ENCODE assay signal across 10 cellular contexts in genomic region chr5:835933-836612, GRCh38. TPM values are rescaled to one million over a fixed set of nuclear protein-coding genes. Genes with fewer than 3 reads are reported as not detected.
A peak's percentile ranks its signal among the peaks of the same experiment; 100 is the strongest.
DNase-seq lines count a peak whose midpoint lies in the region; ATAC-seq, FAIRE-seq and TF ChIP-seq lines count a peak whose summit lies in the region.
"Not testable (repeated sequence)": the region's sequence is repeated elsewhere in the genome, so short reads cannot be mapped to it uniquely, and the experiment has no call there.
"Had no signal": no experiment of that assay in that cellular context is flagged by ENCODE, and none has a peak within 500 bp of the region (broad histone marks: within the 10 kb centered on the region; RNA-seq: fewer than 3 reads in every experiment).

No MANE protein-coding gene starts in this region.

- TF ChIP-seq RAD21 in K562 (CRISPR knock-in tag; conservative IDR thresholded peaks at IDR 0.05 in 1 of 2, IDR thresholded peaks at IDR 0.05 in 1 of 2) = 0 out of 4 replicates have a peak, but pooled peaks of 1 of the 2 experiments have one; percentile 10

- 2% methylated on average over 7 of the region's 7 CpGs for WGBS in K562 (ENCODE audit: insufficient coverage, low coverage, missing lambda C conversion rate)
- 39 to 49% (median 44%) methylated on average over 7 of the region's 7 CpGs for WGBS in heart left ventricle, 4 donors

- H3K4me1 ChIP-seq in RWPE2 (ENCODE audit: insufficient read depth, poor library complexity, severe bottlenecking); K562 (replicated peaks in 1 of 2; ENCODE audit: control insufficient read depth in 2 of 2, insufficient read depth in 2 of 2, low read length in 2 of 2); heart left ventricle; osteoblast (ENCODE audit: insufficient read depth, low read length): not testable (repeated sequence)

- POLR2A ChIA-PET in K562 (lab: Yijun Ruan, JAX) = not testable (repeated sequence)

- not testable (repeated sequence) for BruUV-seq in K562 (replicated peaks; lab: Mats Ljungman, UMichigan)

- H3K9ac ChIP-seq in K562 (ENCODE audit: insufficient read depth in 1 of 2, low read depth in 2 of 2, low read length in 2 of 2) = not testable (repeated sequence)

- intact Hi-C loops in K562 (cut with micrococcal nuclease); heart left ventricle (cut with DNase I); left colon (cut with DNase I, micrococcal nuclease): not testable (repeated sequence)

- not testable (repeated sequence) for H3K9me1 ChIP-seq in K562 (ENCODE audit: control insufficient read depth, insufficient read depth, low read length)

- in situ Hi-C loops in K562 (cut with MboI) = not testable (repeated sequence)

- H3K27me3 ChIP-seq in RWPE2 (ENCODE audit: insufficient read depth, poor library complexity, severe bottlenecking); K562 (ENCODE audit: control insufficient read depth in 2 of 2, insufficient read depth in 2 of 2, low read length in 2 of 2); heart left ventricle; osteoblast (ENCODE audit: insufficient read depth, low read length): not testable (repeated sequence)

- TF ChIP-seq POLR2A in K562 (conservative IDR thresholded peaks at IDR 0.05); heart left ventricle (IDR thresholded peaks at IDR 0.05): not testable (repeated sequence)

- not testable (repeated sequence) for H3K36me3 ChIP-seq in RWPE2 (ENCODE audit: low read depth); K562 (ENCODE audit: control insufficient read depth, insufficient read depth, low read length); heart left ventricle; osteoblast (ENCODE audit: insufficient read depth, low read length)

- ATAC-seq in RWPE2 (ENCODE audit: low read depth) = not testable (repeated sequence)
- ATAC-seq in K562 (peak; percentile 62), heart left ventricle (peak in 3 of 4 donors; percentile 29 to 76 (median 62)), left colon (peak; percentile 28)

- not testable (repeated sequence) for H3K9me3 ChIP-seq in RWPE2 (ENCODE audit: severe bottlenecking); K562 (replicated peaks; ENCODE audit: control insufficient read depth, insufficient read depth, low read depth, low read length); heart left ventricle; osteoblast (ENCODE audit: low read depth, low read length)

- not testable (repeated sequence) for H2AFZ ChIP-seq in K562 (ENCODE audit: low read depth, low read length); osteoblast (ENCODE audit: low read length)

- not testable (repeated sequence) for TF ChIP-seq CTCF in C4-2B (conservative IDR thresholded peaks at IDR 0.05); RWPE2 (IDR thresholded peaks at IDR 0.05; ENCODE audit: poor library complexity, severe bottlenecking); VCaP (conservative IDR thresholded peaks at IDR 0.05); K562 (IDR thresholded peaks at IDR 0.05 in 2 of 3, conservative IDR thresholded peaks at IDR 0.05 in 1 of 3; ENCODE audit: insufficient read depth in 2 of 3, low read depth in 1 of 3, low read length in 3 of 3); heart left ventricle (IDR thresholded peaks at IDR 0.05); osteoblast (IDR thresholded peaks at IDR 0.05; ENCODE audit: extremely low read depth, low read depth, low read length)

- not testable (repeated sequence) for H4K20me1 ChIP-seq in K562 (replicated peaks; ENCODE audit: control insufficient read depth, insufficient read depth, low read length); osteoblast (ENCODE audit: insufficient read depth, low read length)

- H3K27ac ChIP-seq in C4-2B = peak overlapping the region; percentile 31; the same call in 1 of the 2 replicates
- H3K27ac ChIP-seq in RWPE2 (ENCODE audit: poor library complexity, severe bottlenecking); K562 (ENCODE audit: extremely low read depth, low read depth, low read length); osteoblast (ENCODE audit: low read depth, low read length): not testable (repeated sequence)
- H3K27ac ChIP-seq in VCaP = peak overlapping the region; percentile 56; the same call in 1 of the 2 replicates
- peak overlapping the region in 1 of 12 donors; percentile 34 for H3K27ac ChIP-seq in heart left ventricle

- TF ChIP-seq EP300 in K562 (IDR thresholded peaks at IDR 0.05; ENCODE audit: low read length) = not testable (repeated sequence)

- CTCF ChIA-PET in K562 (lab: Yijun Ruan, JAX; ENCODE audit: low intra/inter-chr PET ratio) = not testable (repeated sequence)

- FAIRE-seq in K562 (lab: Jason Lieb, UNC) = peak; percentile 32

- not testable (repeated sequence) for H3K4me3 ChIP-seq in RWPE2 (ENCODE audit: severe bottlenecking); K562; heart left ventricle; osteoblast (ENCODE audit: insufficient read depth, low read length)

- DNase-seq in RWPE2 (ENCODE audit: low spot score) (peak; percentile 13), K562 (ENCODE audit: extremely low read depth in 1 of 4, low spot score in 3 of 4) (peak in 3 of 4 experiments; percentile 35 to 52 (median 49)), heart left ventricle (peak in 1 of 5 donors; percentile 14), osteoblast (ENCODE audit: insufficient read length, low spot score, missing footprints) (peak; percentile 11)
- not testable (repeated sequence) for DNase-seq in left colon
- DNase-seq in stimulated activated CD8-positive, alpha-beta memory T cell treated with anti-CD3 and anti-CD28 coated beads, Interleukin-4, amount 100 ng/mL, for 48 hours = peak; percentile 9

- not testable (repeated sequence) for H3K4me2 ChIP-seq in K562 (ENCODE audit: insufficient read depth, low read length); osteoblast (ENCODE audit: insufficient read depth, low read length)

- not testable (repeated sequence) for H3K79me2 ChIP-seq in K562 (ENCODE audit: control insufficient read depth, insufficient read depth, low read length); osteoblast (ENCODE audit: insufficient read depth, low read length)

RNA-seq across cellular contexts. Expression of gene ZDHHC11, which starts 14.7 kb away (rescaled TPM):
- 13.2 and 31.1 TPM in 2 replicates for total RNA-seq in K562 (2011; cell fraction: chromatin; rRNA removed; ENCODE audit: low replicate concordance)
- total RNA-seq in K562 (2011; cell fraction: nucleolus; rRNA removed) = 14.7 and 17.7 TPM in 2 replicates
- 11.8 and 18.1 TPM in 2 replicates for total RNA-seq in K562 (2011; cell fraction: nucleoplasm; rRNA removed)
- total RNA-seq in K562 (2014; rRNA removed) = 0.20 and 1.5 TPM in 2 replicates
- total RNA-seq in K562 (2014; rRNA removed; fragmentation: Illumina TruSeq; extraction: Trizol) = 0.40 and 0.45 TPM in 2 replicates
- 0.29 and 0.30 TPM in 2 replicates for total RNA-seq in K562 (2015; rRNA removed; fragmentation: Illumina TruSeq; extraction: Trizol)
- total RNA-seq in K562 (2021) = 2.2 and 2.3 TPM in 2 replicates
- 0.99 and 1.2 TPM in 2 replicates for polyA plus RNA-seq in K562 (2011; rRNA removed)
- 0.52 and 1.3 TPM in 2 replicates for polyA plus RNA-seq in K562 (2011; cell fraction: cytosol; rRNA removed)
- 6.0 and 14.9 TPM in 2 replicates for polyA plus RNA-seq in K562 (2011; cell fraction: nucleus; rRNA removed)
- 1.5 and 6.1 TPM in 2 replicates for polyA plus RNA-seq in K562 (2012)
- 0.52 and 1.4 TPM in 2 replicates for polyA plus RNA-seq in K562 (2014; fragmentation: Illumina TruSeq; extraction: Trizol)
- polyA plus RNA-seq in K562 (2014; fragmentation: Nextera tagmentation; extraction: Ambion mirVana) = under 1 TPM; 0.07 to 0.21 TPM
- polyA plus RNA-seq in K562 (2014; rRNA removed) = 0.97 and 1.4 TPM in 2 replicates
- 0.81 and 1.1 TPM in 2 replicates for polyA minus RNA-seq in K562 (2011; rRNA and poly(A)+ RNA removed)
- 1.3 and 1.4 TPM in 2 replicates for polyA minus RNA-seq in K562 (2011; cell fraction: cytosol; rRNA and poly(A)+ RNA removed)
- polyA minus RNA-seq in K562 (2011; cell fraction: nucleus; rRNA and poly(A)+ RNA removed) = 2.3 and 4.4 TPM in 2 replicates
- total RNA-seq in heart left ventricle = 10 to 100 TPM in 6 of 9 donors, 1 to 10 TPM in 3; 6.6 to 25.0 (median 10.8) TPM
- polyA plus RNA-seq in heart left ventricle = 10 to 100 TPM in 1 of 2 donors, 1 to 10 TPM in 1; 6.3 to 12.5 TPM
- total RNA-seq in left colon = 10 to 100 TPM in 1 of 2 donors, 1 to 10 TPM in 1; 2.7 to 27.8 TPM
- 1.2 and 1.8 TPM in 2 replicates for total RNA-seq in osteoblast
- polyA plus RNA-seq: CD8-positive, alpha-beta memory T cell had no signal

RNA-seq across cellular contexts. Expression of gene ZDHHC11B, which starts 51.5 kb away (rescaled TPM):
- total RNA-seq in K562 (2011; cell fraction: chromatin; rRNA removed; ENCODE audit: low replicate concordance) = 0.90 TPM in 1 of 2 replicates, not detected in the other
- 0.26 TPM in 1 of 2 replicates, not detected in the other for total RNA-seq in K562 (2011; cell fraction: nucleolus; rRNA removed)
- total RNA-seq in K562 (2011; cell fraction: nucleoplasm; rRNA removed) = not detected in 2 replicates
- 0.12 and 0.23 TPM in 2 replicates for total RNA-seq in K562 (2014; rRNA removed)
- total RNA-seq in K562 (2014; rRNA removed; fragmentation: Illumina TruSeq; extraction: Trizol) = 0.15 and 0.22 TPM in 2 replicates
- total RNA-seq in K562 (2015; rRNA removed; fragmentation: Illumina TruSeq; extraction: Trizol) = 0.30 TPM in 1 of 2 replicates, not detected in the other
- total RNA-seq in K562 (2021) = 0.16 TPM in 1 of 2 replicates, not detected in the other
- polyA plus RNA-seq in K562 (2011; rRNA removed) = 0.08 and 0.21 TPM in 2 replicates
- polyA plus RNA-seq in K562 (2011; cell fraction: cytosol; rRNA removed) = not detected in 2 replicates
- 0.46 and 1.5 TPM in 2 replicates for polyA plus RNA-seq in K562 (2011; cell fraction: nucleus; rRNA removed)
- 0.14 and 0.47 TPM in 2 replicates for polyA plus RNA-seq in K562 (2012)
- polyA plus RNA-seq in K562 (2014; fragmentation: Illumina TruSeq; extraction: Trizol) = 0.08 and 0.15 TPM in 2 replicates
- under 1 TPM in 1 of 2 experiments, not detected in 1; 0.03 TPM for polyA plus RNA-seq in K562 (2014; fragmentation: Nextera tagmentation; extraction: Ambion mirVana)
- polyA plus RNA-seq in K562 (2014; rRNA removed) = 0.07 TPM in 1 of 2 replicates, not detected in the other
- not detected in 2 replicates for polyA minus RNA-seq in K562 (2011; rRNA and poly(A)+ RNA removed)
- polyA minus RNA-seq in K562 (2011; cell fraction: cytosol; rRNA and poly(A)+ RNA removed) = not detected in 2 replicates
- 0.22 and 0.54 TPM in 2 replicates for polyA minus RNA-seq in K562 (2011; cell fraction: nucleus; rRNA and poly(A)+ RNA removed)
- total RNA-seq in heart left ventricle = 10 to 100 TPM in 5 of 9 donors, 1 to 10 TPM in 4; 5.1 to 26.5 (median 10.2) TPM
- polyA plus RNA-seq in heart left ventricle = 1 to 10 TPM; 3.0 to 8.8 TPM
- total RNA-seq in left colon = 10 to 100 TPM in 1 of 2 donors, 1 to 10 TPM in 1; 1.5 to 15.9 TPM
- total RNA-seq in osteoblast = not detected in 2 replicates
- total RNA-seq: GM23248 had no signal
- polyA plus RNA-seq: CD8-positive, alpha-beta memory T cell; GM23248 had no signal

RNA-seq across cellular contexts. Expression of gene BRD9, which starts 56.5 kb away (rescaled TPM):
- total RNA-seq in K562 (2011; cell fraction: chromatin; rRNA removed; ENCODE audit: low replicate concordance) = 217 and 274 TPM in 2 replicates
- total RNA-seq in K562 (2011; cell fraction: nucleolus; rRNA removed) = 94.6 and 102 TPM in 2 replicates
- 114 and 119 TPM in 2 replicates for total RNA-seq in K562 (2011; cell fraction: nucleoplasm; rRNA removed)
- total RNA-seq in K562 (2014; rRNA removed) = 52.8 and 58.5 TPM in 2 replicates
- 37.9 and 39.5 TPM in 2 replicates for total RNA-seq in K562 (2014; rRNA removed; fragmentation: Illumina TruSeq; extraction: Trizol)
- total RNA-seq in K562 (2015; rRNA removed; fragmentation: Illumina TruSeq; extraction: Trizol) = 43.1 and 44.9 TPM in 2 replicates
- 62.3 and 68.7 TPM in 2 replicates for total RNA-seq in K562 (2021)
- 17.3 and 18.0 TPM in 2 replicates for polyA plus RNA-seq in K562 (2011; rRNA removed)
- polyA plus RNA-seq in K562 (2011; cell fraction: cytosol; rRNA removed) = 14.1 and 18.3 TPM in 2 replicates
- polyA plus RNA-seq in K562 (2011; cell fraction: nucleus; rRNA removed) = 96.2 and 143 TPM in 2 replicates
- polyA plus RNA-seq in K562 (2012) = 36.5 and 41.6 TPM in 2 replicates
- 49.7 and 54.7 TPM in 2 replicates for polyA plus RNA-seq in K562 (2014; fragmentation: Illumina TruSeq; extraction: Trizol)
- polyA plus RNA-seq in K562 (2014; fragmentation: Nextera tagmentation; extraction: Ambion mirVana) = 1 to 10 TPM; 2.4 to 3.7 TPM
- polyA plus RNA-seq in K562 (2014; rRNA removed) = 51.8 and 56.4 TPM in 2 replicates
- 23.4 and 26.6 TPM in 2 replicates for polyA minus RNA-seq in K562 (2011; rRNA and poly(A)+ RNA removed)
- 16.0 and 18.9 TPM in 2 replicates for polyA minus RNA-seq in K562 (2011; cell fraction: cytosol; rRNA and poly(A)+ RNA removed)
- polyA minus RNA-seq in K562 (2011; cell fraction: nucleus; rRNA and poly(A)+ RNA removed) = 54.1 and 62.2 TPM in 2 replicates
- 10 to 100 TPM; 17.9 to 32.1 (median 23.9) TPM for total RNA-seq in heart left ventricle
- polyA plus RNA-seq in heart left ventricle = 10 to 100 TPM; 17.5 to 19.5 TPM
- total RNA-seq in left colon = 10 to 100 TPM; 27.6 to 42.9 TPM
- total RNA-seq in osteoblast = 29.8 and 35.8 TPM in 2 replicates

RNA-seq across cellular contexts. Expression of gene TRIP13, which starts 56.6 kb away (rescaled TPM):
- 80.8 and 99.7 TPM in 2 replicates for total RNA-seq in K562 (2011; cell fraction: chromatin; rRNA removed; ENCODE audit: low replicate concordance)
- 42.2 and 50.7 TPM in 2 replicates for total RNA-seq in K562 (2011; cell fraction: nucleolus; rRNA removed)
- total RNA-seq in K562 (2011; cell fraction: nucleoplasm; rRNA removed) = 38.0 and 41.1 TPM in 2 replicates
- total RNA-seq in K562 (2014; rRNA removed) (48.2 and 68.7 TPM in 2 replicates), K562 (2014; rRNA removed; fragmentation: Illumina TruSeq; extraction: Trizol) (55.2 and 56.8 TPM in 2 replicates), K562 (2015; rRNA removed; fragmentation: Illumina TruSeq; extraction: Trizol) (45.1 and 50.8 TPM in 2 replicates), K562 (2021) (50.0 and 53.2 TPM in 2 replicates), heart left ventricle (1 to 10 TPM in 2 of 9 donors, under 1 TPM in 7; 0.31 to 4.2 (median 0.49) TPM), left colon (1 to 10 TPM; 2.1 to 4.3 TPM), osteoblast (3.8 and 4.0 TPM in 2 replicates)
- polyA plus RNA-seq in K562 (2011; rRNA removed) (93.2 and 116 TPM in 2 replicates), K562 (2014; fragmentation: Illumina TruSeq; extraction: Trizol) (62.6 and 73.0 TPM in 2 replicates), K562 (2014; fragmentation: Nextera tagmentation; extraction: Ambion mirVana) (10 to 100 TPM; 24.1 to 28.9 TPM), K562 (2014; rRNA removed) (65.2 and 73.4 TPM in 2 replicates), heart left ventricle (1 to 10 TPM in 1 of 2 donors, under 1 TPM in 1; 0.19 to 1.8 TPM)
- 35.6 and 39.2 TPM in 2 replicates for polyA plus RNA-seq in K562 (2011; cell fraction: cytosol; rRNA removed)
- 107 and 115 TPM in 2 replicates for polyA plus RNA-seq in K562 (2011; cell fraction: nucleus; rRNA removed)
- polyA plus RNA-seq in K562 (2012) = 39.7 and 46.2 TPM in 2 replicates
- polyA minus RNA-seq in K562 (2011; rRNA and poly(A)+ RNA removed) = 74.7 and 79.6 TPM in 2 replicates
- 37.0 and 47.0 TPM in 2 replicates for polyA minus RNA-seq in K562 (2011; cell fraction: cytosol; rRNA and poly(A)+ RNA removed)
- polyA minus RNA-seq in K562 (2011; cell fraction: nucleus; rRNA and poly(A)+ RNA removed) = 20.7 and 35.1 TPM in 2 replicates
